ENCODE assay signal across 8 cellular contexts in genomic region chr19:49814010-49814409, GRCh38. TPM values are rescaled to one million over a fixed set of nuclear protein-coding genes. Genes with fewer than 3 reads are reported as not detected.
DNase-seq lines count a peak whose midpoint lies in the region; ATAC-seq, FAIRE-seq and TF ChIP-seq lines count a peak whose summit lies in the region.

No MANE protein-coding gene starts in this region.

- TF ChIP-seq CTCF in A549 (IDR thresholded peaks at IDR 0.05) (no peak), HFFc6 (IDR thresholded peaks at IDR 0.05) (no peak), K562 (IDR thresholded peaks at IDR 0.05 in 2 of 3, conservative IDR thresholded peaks at IDR 0.05 in 1 of 3; ENCODE audit: insufficient read depth in 2 of 3, low read depth in 1 of 3, low read length in 3 of 3) (no peak)

- peak overlapping the region; percentile 87 for H2AFZ ChIP-seq in K562 (ENCODE audit: low read depth, low read length)

- H3K36me3 ChIP-seq in K562 (ENCODE audit: control insufficient read depth, insufficient read depth, low read length) (no peaks in the 10 kb centered on the region), muscle layer of duodenum (ENCODE audit: control insufficient read depth in 1 of 2, insufficient read depth in 2 of 2, low read length in 2 of 2) (peaks cover 0 to 9% of the 10 kb centered on the region in 2 donors)

- peak overlapping the region in 1 of 2 experiments; percentile 2; a peak in 2 of 6 replicates for H3K27ac ChIP-seq in A549
- peak overlapping the region; percentile 68; the same call in 2 of the 3 replicates for H3K27ac ChIP-seq in K562 (ENCODE audit: extremely low read depth, low read depth, low read length)
- H3K27ac ChIP-seq in muscle layer of duodenum (ENCODE audit: low read length): peak overlapping the region; percentile 99

- CTCF ChIA-PET in A549 (lab: Yijun Ruan, JAX) (interaction anchor here (1.3 to 1.5 kb wide), 2 partner anchors 13 to 96 kb away, joined by 3 to 4 read pairs; no protein-coding TSS in a partner anchor), K562 (lab: Yijun Ruan, JAX; ENCODE audit: low intra/inter-chr PET ratio) (no interaction called here)

- no peak for ATAC-seq in A549
- ATAC-seq in K562: no peak
- no peak for ATAC-seq in HG03378 (IDR thresholded peaks at IDR 0.05; ENCODE audit: unreplicated experiment)
- ATAC-seq in HG03280 (IDR thresholded peaks at IDR 0.05; ENCODE audit: unreplicated experiment): no peak
- ATAC-seq in HG03460 (IDR thresholded peaks at IDR 0.05; ENCODE audit: unreplicated experiment): no peak
- no peak for ATAC-seq in HG03039 (IDR thresholded peaks at IDR 0.05; ENCODE audit: unreplicated experiment)

- H3K4me2 ChIP-seq in A549: peak overlapping the region; percentile 88
- peak overlapping the region; percentile 21; the same call in 1 of the 2 replicates for H3K4me2 ChIP-seq in K562 (ENCODE audit: insufficient read depth, low read length)

- no peaks in the 10 kb centered on the region for H3K9me1 ChIP-seq in K562 (ENCODE audit: control insufficient read depth, insufficient read depth, low read length)

- H3K27me3 ChIP-seq in K562 (ENCODE audit: control insufficient read depth in 2 of 2, insufficient read depth in 2 of 2, low read length in 2 of 2) (no peaks in the 10 kb centered on the region), muscle layer of duodenum (ENCODE audit: low read depth, low read length) (no peaks in the 10 kb centered on the region)

- H3K4me1 ChIP-seq in A549 (peaks cover 27% of the 10 kb centered on the region), K562 (replicated peaks in 1 of 2; ENCODE audit: control insufficient read depth in 2 of 2, insufficient read depth in 2 of 2, low read length in 2 of 2) (peaks cover 6 to 38% of the 10 kb centered on the region in 2 experiments), muscle layer of duodenum (ENCODE audit: control insufficient read depth in 1 of 2, insufficient read depth in 2 of 2, low read length in 2 of 2) (peaks cover 1 to 18% of the 10 kb centered on the region in 2 donors)

- POLR2A ChIA-PET in A549 (lab: Yijun Ruan, JAX): interaction anchor here (0.7 to 1.4 kb wide), 2 partner anchors 36 to 137 kb away, joined by 3 to 4 read pairs; partner anchors contain the start of gene PRMT1
- POLR2A ChIA-PET in K562 (lab: Yijun Ruan, JAX): interaction anchor here (0.9 to 1.2 kb wide), 4 partner anchors 12 to 138 kb away, joined by 4 to 6 read pairs (median 5); no protein-coding TSS in a partner anchor

- no peak for TF ChIP-seq RAD21 in A549 (conservative IDR thresholded peaks at IDR 0.05 in 1 of 2, IDR thresholded peaks at IDR 0.05 in 1 of 2)
- TF ChIP-seq RAD21 in K562 (CRISPR knock-in tag; conservative IDR thresholded peaks at IDR 0.05 in 1 of 2, IDR thresholded peaks at IDR 0.05 in 1 of 2): no peak

- no peak for DNase-seq in A549 (ENCODE audit: low read depth in 1 of 2, low spot score in 1 of 2)
- DNase-seq in HFFc6: no peak
- no peak for DNase-seq in K562 (ENCODE audit: extremely low read depth in 1 of 4, low spot score in 3 of 4)

- intact Hi-C loops in K562 (cut with micrococcal nuclease): no loop called here

- H3K4me1 Mint-ChIP-seq in HFFc6 (ENCODE audit: low read depth): peaks cover 34% of the 10 kb centered on the region

- H4K20me1 ChIP-seq in K562 (replicated peaks; ENCODE audit: control insufficient read depth, insufficient read depth, low read length): no peaks in the 10 kb centered on the region

- no peak for TF ChIP-seq EP300 in A549 (IDR thresholded peaks at IDR 0.05)
- no peak for TF ChIP-seq EP300 in K562 (IDR thresholded peaks at IDR 0.05; ENCODE audit: low read length)

- no peaks in the 10 kb centered on the region for H3K36me3 Mint-ChIP-seq in HFFc6 (ENCODE audit: low read depth)

- H3K79me2 ChIP-seq in K562 (ENCODE audit: control insufficient read depth, insufficient read depth, low read length): peaks cover 9% of the 10 kb centered on the region

- no TSS peak for BruUV-seq in K562 (replicated peaks; lab: Mats Ljungman, UMichigan)

- no peaks in the 10 kb centered on the region for H3K9me3 ChIP-seq in A549
- H3K9me3 ChIP-seq in K562 (replicated peaks; ENCODE audit: control insufficient read depth, insufficient read depth, low read depth, low read length): no peaks in the 10 kb centered on the region
- no peaks in the 10 kb centered on the region for H3K9me3 ChIP-seq in muscle layer of duodenum (ENCODE audit: control insufficient read depth in 1 of 2, low read length in 2 of 2)

- peak overlapping the region; percentile 99 for H3K27ac Mint-ChIP-seq in HFFc6

- peak overlapping the region; percentile 36 to 47; a peak in 3 of 4 replicates for H3K9ac ChIP-seq in K562 (ENCODE audit: insufficient read depth in 1 of 2, low read depth in 2 of 2, low read length in 2 of 2)

- H3K9me3 Mint-ChIP-seq in HFFc6: no peaks in the 10 kb centered on the region

- 61% methylated on average over 1 of the region's 1 CpG for WGBS in A549 (ENCODE audit: missing lambda C conversion rate)
- 83% methylated on average over 1 of the region's 1 CpG for WGBS in K562 (ENCODE audit: insufficient coverage, low coverage, missing lambda C conversion rate)

- no peak for FAIRE-seq in A549 (lab: Jason Lieb, UNC)
- FAIRE-seq in K562 (lab: Jason Lieb, UNC): no peak

- in situ Hi-C loops in K562 (cut with MboI): no loop called here

- H3K4me3 Mint-ChIP-seq in HFFc6: peak overlapping the region; percentile 93

- peak overlapping the region; percentile 54 for H3K4me3 ChIP-seq in A549
- H3K4me3 ChIP-seq in K562: no peak overlapping the region
- peak overlapping the region in 1 of 2 donors; percentile 99 for H3K4me3 ChIP-seq in muscle layer of duodenum (ENCODE audit: low read depth in 1 of 2, low read length in 2 of 2)

- H3K27me3 Mint-ChIP-seq in HFFc6 (ENCODE audit: insufficient read depth): peaks cover 12% of the 10 kb centered on the region

- TF ChIP-seq POLR2A in A549 (IDR thresholded peaks at IDR 0.05; ENCODE audit: low read length) (no peak), K562 (conservative IDR thresholded peaks at IDR 0.05) (no peak)

RNA-seq across cellular contexts. Expression of gene FUZ, which starts 0.9 kb away (rescaled TPM):
- polyA plus RNA-seq in A549 (2011; rRNA removed) (12.5 and 14.5 TPM in 2 replicates), A549 (2017; fragmentation: RNase III; extraction: RNeasy Plus Mini Kit Qiagen cat#74134 plus additional on column Dnase treatment) (15.9 to 23.7 TPM (median 21.7 TPM) in 3 replicates), K562 (2011; rRNA removed) (2.7 and 3.6 TPM in 2 replicates), K562 (2014; fragmentation: Illumina TruSeq; extraction: Trizol) (3.2 and 4.5 TPM in 2 replicates), K562 (2014; fragmentation: Nextera tagmentation; extraction: Ambion mirVana) (under 1 TPM in 1 of 2 experiments, not detected in 1; 0.17 TPM), K562 (2014; rRNA removed) (4.7 and 11.5 TPM in 2 replicates)
- 12.7 and 18.9 TPM in 2 replicates for polyA plus RNA-seq in A549 (2012; cell fraction: cytosol; rRNA removed)
- 21.9 and 26.7 TPM in 2 replicates for polyA plus RNA-seq in A549 (2012; cell fraction: nucleus; rRNA removed)
- polyA minus RNA-seq in A549 (2011; rRNA and poly(A)+ RNA removed): 7.7 and 9.9 TPM in 2 replicates
- 10 to 100 TPM in 5 of 6 experiments, 1 to 10 TPM in 1; 9.4 to 14.2 (median 11.7) TPM for total RNA-seq in HFFc6 (2021; fragmentation: NEBNext Ultra II Directional; extraction: Animal tissue kit (Norgen Biotek cat#: 25700))
- 5.3 and 13.3 TPM in 2 replicates for total RNA-seq in K562 (2011; cell fraction: chromatin; rRNA removed; ENCODE audit: low replicate concordance)
- 8.2 and 9.1 TPM in 2 replicates for total RNA-seq in K562 (2011; cell fraction: nucleolus; rRNA removed)
- 8.2 and 8.4 TPM in 2 replicates for total RNA-seq in K562 (2011; cell fraction: nucleoplasm; rRNA removed)
- total RNA-seq in K562 (2014; rRNA removed) (6.6 and 10.6 TPM in 2 replicates), K562 (2014; rRNA removed; fragmentation: Illumina TruSeq; extraction: Trizol) (1.9 and 3.5 TPM in 2 replicates), K562 (2015; rRNA removed; fragmentation: Illumina TruSeq; extraction: Trizol) (2.9 and 3.8 TPM in 2 replicates), K562 (2021) (6.7 and 7.6 TPM in 2 replicates)
- polyA plus RNA-seq in K562 (2011; cell fraction: cytosol; rRNA removed): 4.8 and 5.7 TPM in 2 replicates
- polyA plus RNA-seq in K562 (2011; cell fraction: nucleus; rRNA removed): 7.4 and 9.5 TPM in 2 replicates
- polyA plus RNA-seq in K562 (2012): 6.3 and 6.4 TPM in 2 replicates
- 2.0 and 2.2 TPM in 2 replicates for polyA minus RNA-seq in K562 (2011; rRNA and poly(A)+ RNA removed)
- polyA minus RNA-seq in K562 (2011; cell fraction: cytosol; rRNA and poly(A)+ RNA removed): 2.6 and 6.6 TPM in 2 replicates
- polyA minus RNA-seq in K562 (2011; cell fraction: nucleus; rRNA and poly(A)+ RNA removed): 1.2 and 3.7 TPM in 2 replicates

RNA-seq across cellular contexts. Expression of gene MED25, which starts 4.1 kb away (rescaled TPM):
- polyA plus RNA-seq in A549 (2011; rRNA removed): 20.4 and 27.1 TPM in 2 replicates
- polyA plus RNA-seq in A549 (2012; cell fraction: cytosol; rRNA removed): 50.8 and 56.5 TPM in 2 replicates
- 106 and 124 TPM in 2 replicates for polyA plus RNA-seq in A549 (2012; cell fraction: nucleus; rRNA removed)
- polyA plus RNA-seq in A549 (2017; fragmentation: RNase III; extraction: RNeasy Plus Mini Kit Qiagen cat#74134 plus additional on column Dnase treatment): 36.4 to 41.6 TPM (median 40.1 TPM) in 3 replicates
- 37.2 and 52.2 TPM in 2 replicates for polyA minus RNA-seq in A549 (2011; rRNA and poly(A)+ RNA removed)
- 10 to 100 TPM; 44.5 to 50.6 (median 47.8) TPM for total RNA-seq in HFFc6 (2021; fragmentation: NEBNext Ultra II Directional; extraction: Animal tissue kit (Norgen Biotek cat#: 25700))
- total RNA-seq in K562 (2011; cell fraction: chromatin; rRNA removed; ENCODE audit: low replicate concordance): 109 and 190 TPM in 2 replicates
- total RNA-seq in K562 (2011; cell fraction: nucleolus; rRNA removed): 97.8 and 99.2 TPM in 2 replicates
- total RNA-seq in K562 (2011; cell fraction: nucleoplasm; rRNA removed): 109 and 111 TPM in 2 replicates
- total RNA-seq in K562 (2014; rRNA removed): 19.3 and 30.1 TPM in 2 replicates
- total RNA-seq in K562 (2014; rRNA removed; fragmentation: Illumina TruSeq; extraction: Trizol): 15.7 and 17.1 TPM in 2 replicates
- 14.5 and 16.0 TPM in 2 replicates for total RNA-seq in K562 (2015; rRNA removed; fragmentation: Illumina TruSeq; extraction: Trizol)
- 83.5 and 93.9 TPM in 2 replicates for total RNA-seq in K562 (2021)
- polyA plus RNA-seq in K562 (2011; rRNA removed): 23.0 and 31.0 TPM in 2 replicates
- polyA plus RNA-seq in K562 (2011; cell fraction: cytosol; rRNA removed): 18.3 and 19.6 TPM in 2 replicates
- 111 and 131 TPM in 2 replicates for polyA plus RNA-seq in K562 (2011; cell fraction: nucleus; rRNA removed)
- polyA plus RNA-seq in K562 (2012): 57.3 and 63.8 TPM in 2 replicates
- polyA plus RNA-seq in K562 (2014; fragmentation: Illumina TruSeq; extraction: Trizol): 56.7 and 72.9 TPM in 2 replicates
- polyA plus RNA-seq in K562 (2014; fragmentation: Nextera tagmentation; extraction: Ambion mirVana): 1 to 10 TPM; 4.1 to 4.4 TPM
- polyA plus RNA-seq in K562 (2014; rRNA removed): 37.8 and 40.3 TPM in 2 replicates
- 20.8 and 22.4 TPM in 2 replicates for polyA minus RNA-seq in K562 (2011; rRNA and poly(A)+ RNA removed)
- polyA minus RNA-seq in K562 (2011; cell fraction: cytosol; rRNA and poly(A)+ RNA removed): 35.9 and 50.9 TPM in 2 replicates
- polyA minus RNA-seq in K562 (2011; cell fraction: nucleus; rRNA and poly(A)+ RNA removed): 38.8 and 53.6 TPM in 2 replicates

RNA-seq across cellular contexts. Expression of gene PTOV1, which starts 36.9 kb away (rescaled TPM):
- 27.7 and 41.2 TPM in 2 replicates for polyA plus RNA-seq in A549 (2011; rRNA removed)
- 111 and 150 TPM in 2 replicates for polyA plus RNA-seq in A549 (2012; cell fraction: cytosol; rRNA removed)
- 235 and 351 TPM in 2 replicates for polyA plus RNA-seq in A549 (2012; cell fraction: nucleus; rRNA removed)
- 119 to 153 TPM (median 147 TPM) in 3 replicates for polyA plus RNA-seq in A549 (2017; fragmentation: RNase III; extraction: RNeasy Plus Mini Kit Qiagen cat#74134 plus additional on column Dnase treatment)
- 60.2 and 109 TPM in 2 replicates for polyA minus RNA-seq in A549 (2011; rRNA and poly(A)+ RNA removed)
- total RNA-seq in HFFc6 (2021; fragmentation: NEBNext Ultra II Directional; extraction: Animal tissue kit (Norgen Biotek cat#: 25700)): 100 to 1,000 TPM; 157 to 176 (median 162) TPM
- total RNA-seq in K562 (2011; cell fraction: chromatin; rRNA removed; ENCODE audit: low replicate concordance): 128 and 364 TPM in 2 replicates
- total RNA-seq in K562 (2011; cell fraction: nucleolus; rRNA removed): 274 and 281 TPM in 2 replicates
- total RNA-seq in K562 (2011; cell fraction: nucleoplasm; rRNA removed): 195 and 218 TPM in 2 replicates
- total RNA-seq in K562 (2014; rRNA removed): 61.3 and 79.5 TPM in 2 replicates
- 14.0 and 23.3 TPM in 2 replicates for total RNA-seq in K562 (2014; rRNA removed; fragmentation: Illumina TruSeq; extraction: Trizol)
- 43.5 and 44.6 TPM in 2 replicates for total RNA-seq in K562 (2015; rRNA removed; fragmentation: Illumina TruSeq; extraction: Trizol)
- total RNA-seq in K562 (2021): 156 and 169 TPM in 2 replicates
- 33.0 and 58.6 TPM in 2 replicates for polyA plus RNA-seq in K562 (2011; rRNA removed)
- 39.8 and 67.6 TPM in 2 replicates for polyA plus RNA-seq in K562 (2011; cell fraction: cytosol; rRNA removed)
- polyA plus RNA-seq in K562 (2011; cell fraction: nucleus; rRNA removed): 302 and 359 TPM in 2 replicates
- polyA plus RNA-seq in K562 (2012): 104 and 153 TPM in 2 replicates
- 61.7 and 81.3 TPM in 2 replicates for polyA plus RNA-seq in K562 (2014; fragmentation: Illumina TruSeq; extraction: Trizol)
- 1 to 10 TPM; 4.9 to 9.3 TPM for polyA plus RNA-seq in K562 (2014; fragmentation: Nextera tagmentation; extraction: Ambion mirVana)
- 68.1 and 75.0 TPM in 2 replicates for polyA plus RNA-seq in K562 (2014; rRNA removed)
- 22.8 and 25.3 TPM in 2 replicates for polyA minus RNA-seq in K562 (2011; rRNA and poly(A)+ RNA removed)
- polyA minus RNA-seq in K562 (2011; cell fraction: cytosol; rRNA and poly(A)+ RNA removed): 60.9 and 84.8 TPM in 2 replicates
- polyA minus RNA-seq in K562 (2011; cell fraction: nucleus; rRNA and poly(A)+ RNA removed): 81.6 and 99.6 TPM in 2 replicates

RNA-seq across cellular contexts. Expression of gene AP2A1, which starts 47.2 kb away (rescaled TPM):
- 36.6 and 41.6 TPM in 2 replicates for polyA plus RNA-seq in A549 (2011; rRNA removed)
- polyA plus RNA-seq in A549 (2012; cell fraction: cytosol; rRNA removed): 68.6 and 83.9 TPM in 2 replicates
- 133 and 183 TPM in 2 replicates for polyA plus RNA-seq in A549 (2012; cell fraction: nucleus; rRNA removed)
- 53.4 to 62.1 TPM (median 58.6 TPM) in 3 replicates for polyA plus RNA-seq in A549 (2017; fragmentation: RNase III; extraction: RNeasy Plus Mini Kit Qiagen cat#74134 plus additional on column Dnase treatment)
- 58.4 and 76.3 TPM in 2 replicates for polyA minus RNA-seq in A549 (2011; rRNA and poly(A)+ RNA removed)
- 100 to 1,000 TPM; 145 to 177 (median 162) TPM for total RNA-seq in HFFc6 (2021; fragmentation: NEBNext Ultra II Directional; extraction: Animal tissue kit (Norgen Biotek cat#: 25700))
- 142 and 352 TPM in 2 replicates for total RNA-seq in K562 (2011; cell fraction: chromatin; rRNA removed; ENCODE audit: low replicate concordance)
- total RNA-seq in K562 (2011; cell fraction: nucleolus; rRNA removed): 179 and 183 TPM in 2 replicates
- 173 and 215 TPM in 2 replicates for total RNA-seq in K562 (2011; cell fraction: nucleoplasm; rRNA removed)
- total RNA-seq in K562 (2014; rRNA removed): 77.6 and 109 TPM in 2 replicates
- 21.5 and 23.4 TPM in 2 replicates for total RNA-seq in K562 (2014; rRNA removed; fragmentation: Illumina TruSeq; extraction: Trizol)
- total RNA-seq in K562 (2015; rRNA removed; fragmentation: Illumina TruSeq; extraction: Trizol): 29.1 and 31.8 TPM in 2 replicates
- 138 and 150 TPM in 2 replicates for total RNA-seq in K562 (2021)
- 31.9 and 75.2 TPM in 2 replicates for polyA plus RNA-seq in K562 (2011; rRNA removed)
- polyA plus RNA-seq in K562 (2011; cell fraction: cytosol; rRNA removed): 57.0 and 118 TPM in 2 replicates
- 98.4 and 141 TPM in 2 replicates for polyA plus RNA-seq in K562 (2011; cell fraction: nucleus; rRNA removed)
- 97.7 and 117 TPM in 2 replicates for polyA plus RNA-seq in K562 (2012)
- polyA plus RNA-seq in K562 (2014; fragmentation: Illumina TruSeq; extraction: Trizol): 47.0 and 81.3 TPM in 2 replicates
- 1 to 10 TPM in 1 of 2 experiments, under 1 TPM in 1; 0.55 to 1.5 TPM for polyA plus RNA-seq in K562 (2014; fragmentation: Nextera tagmentation; extraction: Ambion mirVana)
- polyA plus RNA-seq in K562 (2014; rRNA removed): 89.6 and 91.9 TPM in 2 replicates
- 65.8 and 75.2 TPM in 2 replicates for polyA minus RNA-seq in K562 (2011; rRNA and poly(A)+ RNA removed)
- polyA minus RNA-seq in K562 (2011; cell fraction: cytosol; rRNA and poly(A)+ RNA removed): 102 and 161 TPM in 2 replicates
- polyA minus RNA-seq in K562 (2011; cell fraction: nucleus; rRNA and poly(A)+ RNA removed): 54.4 and 66.2 TPM in 2 replicates

RNA-seq across cellular contexts. Expression of gene TSKS, which starts 50.9 kb away (rescaled TPM):
- not detected in 2 replicates for polyA plus RNA-seq in A549 (2011; rRNA removed)
- 0.03 TPM in 1 of 2 replicates, not detected in the other for polyA plus RNA-seq in A549 (2012; cell fraction: cytosol; rRNA removed)
- 0.06 TPM in 1 of 2 replicates, not detected in the other for polyA plus RNA-seq in A549 (2012; cell fraction: nucleus; rRNA removed)
- polyA plus RNA-seq in A549 (2017; fragmentation: RNase III; extraction: RNeasy Plus Mini Kit Qiagen cat#74134 plus additional on column Dnase treatment): not detected in 3 replicates
- not detected in 2 replicates for polyA minus RNA-seq in A549 (2011; rRNA and poly(A)+ RNA removed)
- total RNA-seq in HFFc6 (2021; fragmentation: NEBNext Ultra II Directional; extraction: Animal tissue kit (Norgen Biotek cat#: 25700)): not detected
- total RNA-seq in K562 (2011; cell fraction: chromatin; rRNA removed; ENCODE audit: low replicate concordance): 3.2 and 5.6 TPM in 2 replicates
- total RNA-seq in K562 (2011; cell fraction: nucleolus; rRNA removed): 4.0 and 5.0 TPM in 2 replicates
- total RNA-seq in K562 (2011; cell fraction: nucleoplasm; rRNA removed): 2.4 TPM in 2 replicates
- total RNA-seq in K562 (2014; rRNA removed): 3.3 and 4.5 TPM in 2 replicates
- 0.64 and 0.80 TPM in 2 replicates for total RNA-seq in K562 (2014; rRNA removed; fragmentation: Illumina TruSeq; extraction: Trizol)
- total RNA-seq in K562 (2015; rRNA removed; fragmentation: Illumina TruSeq; extraction: Trizol): 1.2 and 1.3 TPM in 2 replicates
- total RNA-seq in K562 (2021): 2.3 and 2.4 TPM in 2 replicates
- polyA plus RNA-seq in K562 (2011; rRNA removed): 0.75 and 1.4 TPM in 2 replicates
- polyA plus RNA-seq in K562 (2011; cell fraction: cytosol; rRNA removed): 1.0 and 1.6 TPM in 2 replicates
- polyA plus RNA-seq in K562 (2011; cell fraction: nucleus; rRNA removed): 2.7 and 3.3 TPM in 2 replicates
- polyA plus RNA-seq in K562 (2012): 2.9 and 4.5 TPM in 2 replicates
- polyA plus RNA-seq in K562 (2014; fragmentation: Illumina TruSeq; extraction: Trizol): 0.70 and 1.2 TPM in 2 replicates
- polyA plus RNA-seq in K562 (2014; fragmentation: Nextera tagmentation; extraction: Ambion mirVana): under 1 TPM; 0.14 to 0.35 TPM
- polyA plus RNA-seq in K562 (2014; rRNA removed): 1.9 and 2.2 TPM in 2 replicates
- 0.42 and 0.49 TPM in 2 replicates for polyA minus RNA-seq in K562 (2011; rRNA and poly(A)+ RNA removed)
- polyA minus RNA-seq in K562 (2011; cell fraction: cytosol; rRNA and poly(A)+ RNA removed): 0.86 and 1.0 TPM in 2 replicates
- 1.4 and 2.2 TPM in 2 replicates for polyA minus RNA-seq in K562 (2011; cell fraction: nucleus; rRNA and poly(A)+ RNA removed)
